ENCODE assay signal across 2 cellular contexts in the genomic region with DNA sequence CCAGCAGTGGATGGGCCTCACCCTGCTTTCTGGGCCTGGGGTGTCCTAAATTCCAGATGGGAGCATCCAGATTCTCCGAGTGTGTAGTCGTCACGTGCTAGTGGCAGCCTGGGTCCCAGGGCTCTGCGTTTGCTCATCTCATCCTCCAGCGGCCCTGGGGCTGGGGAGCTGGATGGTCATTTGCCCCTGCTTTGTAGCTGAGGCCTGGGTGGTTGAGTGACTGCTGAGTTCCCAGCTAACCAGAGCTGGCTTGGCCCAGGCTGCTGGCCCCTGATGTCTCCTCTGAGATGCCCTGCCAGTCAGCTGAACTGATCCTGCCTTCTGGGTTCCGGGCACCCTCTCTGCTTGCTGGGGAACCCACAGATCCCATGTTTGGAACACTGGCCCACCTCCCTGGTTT.
TF ChIP-seq lines count a peak whose summit lies in the region.

No MANE protein-coding gene starts in this region.

TF ChIP-seq in A549, 52 proteins besides CTCF, POLR2A, EP300 and RAD21:
- TF ChIP-seq RNF2 (IDR thresholded peaks at IDR 0.05; ENCODE audit: borderline replicate concordance, low read depth): no peak
- TF ChIP-seq, protein P1, sequence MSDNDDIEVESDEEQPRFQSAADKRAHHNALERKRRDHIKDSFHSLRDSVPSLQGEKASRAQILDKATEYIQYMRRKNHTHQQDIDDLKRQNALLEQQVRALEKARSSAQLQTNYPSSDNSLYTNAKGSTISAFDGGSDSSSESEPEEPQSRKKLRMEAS (IDR thresholded peaks at IDR 0.05): no peak
- TF ChIP-seq E2F6 (IDR thresholded peaks at IDR 0.05; ENCODE audit: borderline replicate concordance, low read depth): no peak
- TF ChIP-seq ATOH8 (CRISPR knock-in tag; IDR thresholded peaks at IDR 0.05; ENCODE audit: low read depth): no peak
- no peak for TF ChIP-seq ELK1 (IDR thresholded peaks at IDR 0.05; ENCODE audit: low read depth, low read length)
- TF ChIP-seq JUN (IDR thresholded peaks at IDR 0.05): no peak
- TF ChIP-seq, protein P2, sequence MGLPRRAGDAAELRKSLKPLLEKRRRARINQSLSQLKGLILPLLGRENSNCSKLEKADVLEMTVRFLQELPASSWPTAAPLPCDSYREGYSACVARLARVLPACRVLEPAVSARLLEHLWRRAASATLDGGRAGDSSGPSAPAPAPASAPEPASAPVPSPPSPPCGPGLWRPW (IDR thresholded peaks at IDR 0.05): no peak
- no peak for TF ChIP-seq REST (IDR thresholded peaks at IDR 0.05)
- no peak for TF ChIP-seq NPAS2 (CRISPR knock-in tag; IDR thresholded peaks at IDR 0.05; ENCODE audit: borderline replicate concordance)
- TF ChIP-seq PBX3 (IDR thresholded peaks at IDR 0.05): no peak
- TF ChIP-seq HOXB13 (CRISPR knock-in tag; IDR thresholded peaks at IDR 0.05; ENCODE audit: low read depth): no peak

TF ChIP-seq in SK-N-SH, 30 proteins besides CTCF, POLR2A, EP300 and RAD21:
- no peak for TF ChIP-seq SIN3A (IDR thresholded peaks at IDR 0.05; ENCODE audit: borderline replicate concordance, low read depth, low read length)
- TF ChIP-seq GABPA (IDR thresholded peaks at IDR 0.05; ENCODE audit: low read depth): no peak
- TF ChIP-seq FOXM1 (IDR thresholded peaks at IDR 0.05; ENCODE audit: low read depth): no peak
- TF ChIP-seq SMC3 (IDR thresholded peaks at IDR 0.05; ENCODE audit: low read depth, low read length): no peak
- TF ChIP-seq RXRA (IDR thresholded peaks at IDR 0.05; ENCODE audit: borderline replicate concordance, low read depth): no peak
- no peak for TF ChIP-seq GATA2 (CRISPR knock-in tag; IDR thresholded peaks at IDR 0.05)
